14 cellular contexts compared by ENCODE assay signal in the genomic region with DNA sequence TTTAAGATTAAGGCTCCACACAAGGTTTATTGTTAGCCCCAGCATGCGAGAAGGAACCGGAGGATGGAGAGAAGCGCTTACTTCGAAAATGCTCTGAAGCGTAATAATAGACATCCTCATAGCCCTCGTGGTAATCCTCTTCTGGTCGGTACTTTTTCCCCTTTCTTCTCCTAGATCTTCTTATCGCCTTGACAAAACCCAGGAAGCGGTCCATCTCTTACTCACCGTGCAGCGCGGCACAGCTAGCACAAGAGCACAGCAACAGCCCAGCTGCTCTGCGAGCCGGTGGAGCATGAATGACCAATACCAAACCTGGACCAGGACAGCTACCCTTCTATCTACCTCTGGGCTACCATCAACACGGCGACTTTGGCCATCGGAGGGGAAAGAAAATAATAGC.
DNase-seq lines count a peak whose midpoint lies in the region; ATAC-seq and TF ChIP-seq lines count a peak whose summit lies in the region.
"Had no signal": no experiment of that assay in that cellular context is flagged by ENCODE, and none has a peak within 500 bp of the region (broad histone marks: within the 10 kb centered on the region; RNA-seq: fewer than 3 reads in every experiment).

No MANE protein-coding gene starts in this region.

- ATAC-seq in psoas muscle, result no peak
- ATAC-seq in HG03095 (IDR thresholded peaks at IDR 0.05; ENCODE audit: unreplicated experiment), result no peak
- ATAC-seq in HG02610 (IDR thresholded peaks at IDR 0.05; ENCODE audit: unreplicated experiment), result no peak
- ATAC-seq in GM19395 (IDR thresholded peaks at IDR 0.05; ENCODE audit: unreplicated experiment), result no peak
- ATAC-seq: HCT116, left lobe of liver had no signal

- H3K27me3 ChIP-seq in psoas muscle (ENCODE audit: insufficient read depth in 3 of 3, low read length in 2 of 3), result peaks cover 0 to 2% (median 0%) of the 10 kb centered on the region in 3 donors

- no peak overlapping the region for H3K27ac ChIP-seq in psoas muscle
- H3K27ac ChIP-seq: SJSA1 had no signal

- TF ChIP-seq CTCF in psoas muscle (IDR thresholded peaks at IDR 0.05), result no peak

- in situ Hi-C loops in ACHN (cut with HindIII; ENCODE audit: low pct_ligation_motif_present, low pct_unique_long_range_greater_than_20kb, low sequenced_read_pairs), result no loop called here

- no peaks in the 10 kb centered on the region for H3K4me1 ChIP-seq in psoas muscle
- H3K4me1 ChIP-seq: SJSA1 had no signal

- H3K4me3 ChIP-seq in psoas muscle, result no peak overlapping the region
- H3K4me3 ChIP-seq: SJSA1 had no signal

- H3K9me3 ChIP-seq in psoas muscle, result no peaks in the 10 kb centered on the region
- H3K9me3 ChIP-seq: SJSA1 had no signal

- peak; percentile 31 for DNase-seq in ACHN
- DNase-seq in NCI-H1105 (lab: John Stamatoyannopoulos, UW), result peak; percentile 18
- DNase-seq in SHP77 treated with DMSO at 0.1 percent for 48 hours (lab: John Stamatoyannopoulos, UW), result peak; percentile 49
- peak; percentile 31 for DNase-seq in iPS-NIHi11 (ENCODE audit: low spot score)
- DNase-seq in psoas muscle, result no peak
- DNase-seq: activated naive CD8-positive, alpha-beta T cell treated with anti-CD3 and anti-CD28 coated beads for 36 hours; dermis blood vessel endothelial cell; DND-41 had no signal

- WGBS in psoas muscle, 3 donors, result 47 to 48% (median 48%) methylated on average over 17 of the region's 17 CpGs

- intact Hi-C loops in psoas muscle (cut with DNase I), result no loop called here

- no peaks in the 10 kb centered on the region for H3K36me3 ChIP-seq in psoas muscle (ENCODE audit: insufficient read depth in 1 of 2, low read depth in 1 of 2)
- H3K36me3 ChIP-seq: SJSA1 had no signal

Comparison
In these comparisons a context has a peak if more than half of its experiments do, and no peak if none do; other contexts are left out.
1. DNase-seq: peak in ACHN (single experiment), NCI-H1105 (single experiment), SHP77 treated with DMSO at 0.1 percent for 48 hours (single experiment) and iPS-NIHi11 (single experiment); none in psoas muscle (0 of 2).